8 cellular contexts compared by ENCODE assay signal in the genomic region with DNA sequence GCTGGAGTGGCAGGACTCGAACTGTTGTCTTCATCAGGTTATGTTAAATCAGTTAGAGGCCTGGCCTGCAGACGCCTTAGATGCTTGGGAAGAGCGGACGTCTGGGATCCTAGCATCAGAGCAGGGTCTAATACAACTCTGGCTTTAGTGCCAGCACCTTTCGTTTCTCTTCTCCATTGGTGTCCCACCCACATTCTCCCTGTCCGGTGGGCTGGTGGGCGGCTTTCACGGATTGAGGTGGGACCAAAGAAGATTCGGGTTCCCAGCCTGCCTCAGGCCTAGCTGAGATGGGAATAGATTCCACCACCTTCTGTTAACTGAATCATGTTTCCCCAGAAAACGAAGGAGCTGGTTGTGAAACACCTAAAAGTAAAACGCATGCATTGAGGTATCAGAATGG. TPM values are rescaled to one million over a fixed set of nuclear protein-coding genes. Genes with fewer than 3 reads are reported as not detected.
DNase-seq lines count a peak whose midpoint lies in the region; ATAC-seq and TF ChIP-seq lines count a peak whose summit lies in the region.

No MANE protein-coding gene starts in this region.

- no peaks in the 10 kb centered on the region for H3K9me3 ChIP-seq in mesenchymal stem cell (ENCODE audit: control insufficient read depth, low read length)
- H3K9me3 ChIP-seq in tibial artery = no peaks in the 10 kb centered on the region

- no peaks in the 10 kb centered on the region for H3K9me3 Mint-ChIP-seq in activated T-cell treated with anti-CD3 and anti-CD28 coated beads, Interleukin-2, amount 50 U/mL, for 4 hours
- no peaks in the 10 kb centered on the region for H3K9me3 Mint-ChIP-seq in activated naive CD8-positive, alpha-beta T cell (ENCODE audit: low read depth)

- no peak overlapping the region for H3K23ac ChIP-seq in mesenchymal stem cell (ENCODE audit: low read length in 2 of 2)

- H3K27me3 Mint-ChIP-seq in activated T-cell treated with anti-CD3 and anti-CD28 coated beads, Interleukin-2, amount 50 U/mL, for 4 hours (ENCODE audit: low read depth) = no peaks in the 10 kb centered on the region
- no peaks in the 10 kb centered on the region for H3K27me3 Mint-ChIP-seq in activated naive CD8-positive, alpha-beta T cell

- peaks cover 1% of the 10 kb centered on the region for H3K4me1 ChIP-seq in mesenchymal stem cell (ENCODE audit: control insufficient read depth, insufficient read depth, low read depth, low read length)
- peaks cover 0 to 40% (median 0%) of the 10 kb centered on the region in 4 donors for H3K4me1 ChIP-seq in tibial artery

- no peak overlapping the region for H3K4me2 ChIP-seq in mesenchymal stem cell (ENCODE audit: low read length, poor library complexity, severe bottlenecking)

- no peak overlapping the region for H3K4ac ChIP-seq in mesenchymal stem cell (ENCODE audit: low read depth in 1 of 2, low read length in 2 of 2)

- no peak for TF ChIP-seq CTCF in tibial artery (IDR thresholded peaks at IDR 0.05)

- H3K14ac ChIP-seq in mesenchymal stem cell (ENCODE audit: low read length in 2 of 2) = no peak overlapping the region

- H3K79me1 ChIP-seq in mesenchymal stem cell (replicated peaks; ENCODE audit: low read length, poor library complexity, severe bottlenecking) = no peaks in the 10 kb centered on the region

- peaks cover 44% of the 10 kb centered on the region for H3K4me1 Mint-ChIP-seq in activated T-cell treated with anti-CD3 and anti-CD28 coated beads, Interleukin-2, amount 50 U/mL, for 4 hours (ENCODE audit: low read depth)
- H3K4me1 Mint-ChIP-seq in activated naive CD8-positive, alpha-beta T cell (ENCODE audit: low read depth) = peaks cover 44% of the 10 kb centered on the region

- H2BK12ac ChIP-seq in mesenchymal stem cell (ENCODE audit: low read length in 2 of 2) = no peak overlapping the region

- H4K8ac ChIP-seq in mesenchymal stem cell (ENCODE audit: low read length) = no peak overlapping the region

- intact Hi-C loops in tibial artery (cut with DNase I; ENCODE audit: low total_unique reads) = no loop called here

- H3K18ac ChIP-seq in mesenchymal stem cell (ENCODE audit: low read depth in 1 of 2, low read length in 2 of 2) = no peak overlapping the region

- DNase-seq in activated T-cell treated with anti-CD3 and anti-CD28 coated beads, Interleukin-2, amount 50 U/mL, for 4 hours = no peak
- no peak for DNase-seq in activated T-cell treated with anti-CD3 and anti-CD28 coated beads, Interleukin-2, amount 50 U/mL, for 1 hour
- no peak for DNase-seq in mesenchymal stem cell
- DNase-seq in tibial artery = no peak
- no peak for DNase-seq in SW 1271 (lab: John Stamatoyannopoulos, UW)
- DNase-seq in NCI-H1048 (lab: John Stamatoyannopoulos, UW) = no peak

- H3K27me3 ChIP-seq in mesenchymal stem cell (ENCODE audit: control insufficient read depth in 1 of 2, insufficient read depth in 1 of 2, low read length in 2 of 2) (peaks cover 0 to 4% of the 10 kb centered on the region in 2 experiments), tibial artery (no peaks in the 10 kb centered on the region)

- H3K27ac ChIP-seq in mesenchymal stem cell (ENCODE audit: low read length, poor library complexity, severe bottlenecking) (no peak overlapping the region), tibial artery (peak overlapping the region; percentile 93 to 98)

- no peaks in the 10 kb centered on the region for H3K36me3 ChIP-seq in mesenchymal stem cell (ENCODE audit: control insufficient read depth in 1 of 2, insufficient read depth in 2 of 2, low read depth in 1 of 2, low read length in 2 of 2)
- no peaks in the 10 kb centered on the region for H3K36me3 ChIP-seq in tibial artery

- peak overlapping the region; percentile 79 for H3K9ac ChIP-seq in mesenchymal stem cell (ENCODE audit: low read length)

- ATAC-seq in activated T-cell treated with anti-CD3 and anti-CD28 coated beads, Interleukin-2, amount 50 U/mL, for 4 hours = no peak
- no peak for ATAC-seq in GM19351 (IDR thresholded peaks at IDR 0.05; ENCODE audit: unreplicated experiment)

- no peak overlapping the region for H2BK15ac ChIP-seq in mesenchymal stem cell (ENCODE audit: low read depth, poor library complexity, severe bottlenecking)

- H3K4me3 ChIP-seq in mesenchymal stem cell (ENCODE audit: insufficient read depth in 1 of 2, low read depth in 1 of 2, low read length in 2 of 2) (peak overlapping the region in 1 of 2 experiments; percentile 79), tibial artery (peak overlapping the region; percentile 83 to 89)

- no peak overlapping the region for H2AFZ ChIP-seq in mesenchymal stem cell (ENCODE audit: low read depth, low read length)

- H2BK5ac ChIP-seq in mesenchymal stem cell (ENCODE audit: low read depth, low read length, poor library complexity, severe bottlenecking) = no peak overlapping the region

- no peak overlapping the region for H4K91ac ChIP-seq in mesenchymal stem cell (ENCODE audit: low read length)

- WGBS in mesenchymal stem cell = 67% methylated on average over 11 of the region's 11 CpGs

- H3K36me3 Mint-ChIP-seq in activated T-cell treated with anti-CD3 and anti-CD28 coated beads, Interleukin-2, amount 50 U/mL, for 4 hours (ENCODE audit: insufficient read depth) = no peaks in the 10 kb centered on the region
- no peaks in the 10 kb centered on the region for H3K36me3 Mint-ChIP-seq in activated naive CD8-positive, alpha-beta T cell

- peak overlapping the region; percentile 77 for H3K27ac Mint-ChIP-seq in activated naive CD8-positive, alpha-beta T cell

- no peak overlapping the region for H2AK5ac ChIP-seq in mesenchymal stem cell (ENCODE audit: low read length, severe bottlenecking)

- no peak overlapping the region for H2BK120ac ChIP-seq in mesenchymal stem cell (ENCODE audit: low read depth, low read length)

- H3K4me3 Mint-ChIP-seq in activated T-cell treated with anti-CD3 and anti-CD28 coated beads, Interleukin-2, amount 50 U/mL, for 4 hours = peak overlapping the region; percentile 79
- peak overlapping the region; percentile 80 for H3K4me3 Mint-ChIP-seq in activated naive CD8-positive, alpha-beta T cell

RNA-seq across cellular contexts. Expression of gene PDK3, which starts 0.9 kb away (rescaled TPM):
- total RNA-seq in activated T-cell treated with anti-CD3 and anti-CD28 coated beads, Interleukin-2, amount 50 U/mL, for 4 hours = 10 to 100 TPM; 12.5 to 13.3 (median 12.6) TPM
- polyA plus RNA-seq in mesenchymal stem cell (2013, experiment 1 of 2) = 2.3 TPM
- polyA plus RNA-seq in mesenchymal stem cell (2013, experiment 2 of 2) = 2.1 TPM
